ENCODE assay signal across 5 cellular contexts in the genomic region with DNA sequence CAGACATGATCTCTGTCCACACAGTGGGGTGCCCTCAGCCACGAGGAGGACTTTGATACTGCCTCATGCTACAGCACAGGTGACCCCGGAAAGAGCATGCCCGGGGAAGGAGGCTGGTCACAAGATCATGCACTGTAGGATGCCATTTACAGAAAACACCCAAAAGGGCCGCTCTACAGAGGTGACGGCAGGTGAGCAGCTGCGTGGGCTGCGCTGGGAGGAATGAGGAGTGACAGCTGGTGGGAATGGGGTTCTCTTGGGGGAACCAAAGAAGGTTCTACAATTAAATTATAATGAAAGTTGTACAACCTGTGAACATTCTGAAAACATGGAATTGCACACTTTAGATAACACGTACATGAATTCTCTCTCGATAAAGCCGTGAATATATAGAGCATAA.
"Had no signal": no experiment of that assay in that cellular context is flagged by ENCODE, and none has a peak within 500 bp of the region (broad histone marks: within the 10 kb centered on the region; RNA-seq: fewer than 3 reads in every experiment).

No MANE protein-coding gene starts in this region.

- H3K4me3 Mint-ChIP-seq: GM23338 had no signal

- H3K9me3 Mint-ChIP-seq: GM23338 had no signal

- H3K4me3 ChIP-seq: GM23338, HAP-1, K562 had no signal

- H3K27ac Mint-ChIP-seq: GM23338 had no signal

- H3K4me1 ChIP-seq: HAP-1 had no signal

- H3K9me3 ChIP-seq: HAP-1 had no signal

- DNase-seq: H7, IMR-90 had no signal

- H3K4me1 Mint-ChIP-seq: GM23338 had no signal
